ENCODE assay signal across 1 cellular context in the genomic region with DNA sequence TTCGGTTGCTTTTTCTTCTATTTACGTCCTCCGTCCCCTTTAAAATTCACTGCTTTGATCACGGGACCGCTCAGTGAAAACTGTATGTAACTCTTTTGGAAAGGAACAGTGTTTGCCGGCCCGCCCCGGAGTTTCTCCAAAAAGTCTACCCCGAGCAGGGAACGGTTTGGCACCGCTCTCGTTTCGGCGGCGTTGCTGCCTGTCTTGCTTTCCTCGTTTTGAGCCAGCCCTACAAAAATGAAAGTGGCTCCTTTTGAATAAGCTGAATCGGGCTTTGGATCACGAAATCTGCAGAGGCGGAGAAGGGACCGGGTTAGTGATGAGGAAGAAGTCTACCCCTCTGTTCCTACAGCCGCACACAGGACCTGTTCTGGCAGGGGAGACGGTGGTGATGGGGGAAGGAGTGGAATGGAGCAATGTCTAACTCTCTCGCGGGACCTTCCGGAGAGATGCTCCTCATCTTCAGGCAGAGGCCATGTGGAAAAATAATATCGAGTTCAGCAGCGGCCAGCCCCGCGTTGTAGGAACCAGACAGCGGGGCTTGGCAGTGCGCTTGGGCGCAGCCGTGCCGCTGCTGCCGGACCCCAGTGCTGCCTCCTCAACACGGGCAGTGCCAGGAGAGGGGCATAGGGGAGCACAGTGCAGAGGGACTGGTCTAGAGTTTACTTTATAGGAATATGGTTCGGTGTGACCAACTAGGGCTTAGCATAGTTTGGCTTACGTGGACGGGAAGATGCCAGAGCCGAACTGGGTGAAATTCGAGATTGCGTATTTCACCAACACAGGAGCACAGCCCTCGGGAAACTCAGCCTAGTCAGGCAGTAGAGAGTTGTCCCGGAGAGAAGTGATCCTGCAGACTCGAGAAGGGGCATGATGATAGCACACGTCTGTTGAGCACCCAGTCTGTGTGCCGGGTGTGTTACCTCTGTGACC.
TF ChIP-seq lines count a peak whose summit lies in the region.

No MANE protein-coding gene starts in this region.

TF ChIP-seq in SK-N-SH, 30 proteins besides CTCF, POLR2A, EP300 and RAD21:
- 0 out of 2 replicates have a peak, but pooled peaks have one; percentile 30 for TF ChIP-seq MAX (IDR thresholded peaks at IDR 0.05; ENCODE audit: low read depth)
- TF ChIP-seq FOXM1 (IDR thresholded peaks at IDR 0.05; ENCODE audit: low read depth): no peak
- TF ChIP-seq FOXJ3 (CRISPR knock-in tag; IDR thresholded peaks at IDR 0.05): no peak
- peak; percentile 61; the same call in 1 of the 2 replicates for TF ChIP-seq ZBTB33 (IDR thresholded peaks at IDR 0.05; ENCODE audit: borderline replicate concordance, low read depth)
- no peak for TF ChIP-seq TEAD4 (IDR thresholded peaks at IDR 0.05; ENCODE audit: borderline replicate concordance, insufficient read depth)
- no peak for TF ChIP-seq RFX5 (IDR thresholded peaks at IDR 0.05; ENCODE audit: low read length)
- TF ChIP-seq CHD2 (IDR thresholded peaks at IDR 0.05; ENCODE audit: low read length, partially characterized antibody): peak; percentile 48
